Comparison of ENCODE assay signal across 8 cellular contexts in the genomic region with DNA sequence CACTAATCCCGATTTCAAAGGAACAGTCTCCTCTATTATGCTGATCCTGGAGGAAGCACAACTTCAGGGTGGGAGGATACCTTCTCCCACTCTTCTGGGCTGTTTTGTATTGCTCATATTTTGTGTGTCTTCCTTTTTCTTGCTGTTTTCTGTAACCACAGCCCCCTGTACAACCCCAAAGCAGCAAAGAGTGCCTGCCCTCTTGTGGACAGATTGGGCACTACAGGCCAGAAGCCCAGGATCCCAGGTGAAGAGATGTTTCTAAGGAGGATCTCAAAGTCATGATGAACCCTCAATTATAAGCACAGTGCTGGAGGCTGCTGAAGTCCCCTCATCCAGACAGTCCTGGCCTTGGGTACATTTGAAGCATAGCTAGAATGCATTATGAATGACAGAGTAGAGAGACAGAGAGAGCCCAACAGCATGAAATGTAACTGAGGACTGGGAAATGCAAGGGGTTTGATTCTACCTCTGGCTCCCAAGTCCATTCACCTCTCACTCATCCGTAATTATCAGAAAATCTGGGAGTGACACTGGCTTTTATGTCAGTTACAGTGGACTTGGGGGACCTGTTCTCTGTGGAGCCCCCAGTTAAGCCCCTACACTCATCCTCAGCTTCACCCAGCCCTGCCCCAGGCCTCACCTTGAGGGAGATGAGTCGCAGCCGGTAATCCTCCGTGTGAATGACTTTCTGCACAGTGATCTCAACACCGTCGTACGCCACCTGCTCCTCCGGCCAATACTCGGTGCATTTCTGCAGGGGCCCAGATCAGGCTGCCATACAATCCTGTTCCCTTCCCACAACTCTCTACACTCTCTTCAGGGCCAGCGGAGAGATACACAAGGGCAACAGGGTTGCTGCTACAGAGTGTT. TPM values are rescaled to one million over a fixed set of nuclear protein-coding genes. Genes with fewer than 3 reads are reported as not detected.
A peak's percentile ranks its signal among the peaks of the same experiment; 100 is the strongest.
DNase-seq lines count a peak whose midpoint lies in the region; ATAC-seq and TF ChIP-seq lines count a peak whose summit lies in the region.

No MANE protein-coding gene starts in this region.

- no peak overlapping the region for H3K4me2 ChIP-seq in parathyroid adenoma (ENCODE audit: low read length)

- H3K4me3 ChIP-seq in parathyroid adenoma (ENCODE audit: low read depth, low read length) (no peak overlapping the region), aorta (ENCODE audit: low read length in 2 of 2) (no peak overlapping the region)

- H3K4me1 ChIP-seq in parathyroid adenoma (no peaks in the 10 kb centered on the region), aorta (ENCODE audit: control insufficient read depth in 1 of 2, insufficient read depth in 2 of 2, low read length in 2 of 2) (no peaks in the 10 kb centered on the region)

- no peaks in the 10 kb centered on the region for H3K36me3 ChIP-seq in parathyroid adenoma (ENCODE audit: control insufficient read depth, insufficient read depth, low read length)
- no peaks in the 10 kb centered on the region for H3K36me3 ChIP-seq in aorta (ENCODE audit: control insufficient read depth in 1 of 2, insufficient read depth in 2 of 2, low read length in 1 of 2)

- H3K9me3 ChIP-seq in parathyroid adenoma (ENCODE audit: control insufficient read depth, low read length) (no peaks in the 10 kb centered on the region), aorta (ENCODE audit: control insufficient read depth, low read length) (no peaks in the 10 kb centered on the region)

- H3K27me3 ChIP-seq in parathyroid adenoma (ENCODE audit: control insufficient read depth, insufficient read depth, low read length) (no peaks in the 10 kb centered on the region), aorta (ENCODE audit: control insufficient read depth in 1 of 2, insufficient read depth in 2 of 2, low read length in 1 of 2) (no peaks in the 10 kb centered on the region)

- H3K9ac ChIP-seq in parathyroid adenoma = no peak overlapping the region

- peak; percentile 65 for ATAC-seq in HG02885 (IDR thresholded peaks at IDR 0.05; ENCODE audit: poor library complexity, unreplicated experiment)
- ATAC-seq in aorta (ENCODE audit: low FRiP score) = peak; percentile 58

- WGBS in aorta, 2 donors = 73 to 76% methylated on average over 11 of the region's 11 CpGs

- DNase-seq in NCI-H1092 treated with DMSO at 0.1 percent for 48 hours (lab: John Stamatoyannopoulos, UW) (peak; percentile 27), NCI-H1092 (lab: John Stamatoyannopoulos, UW) (no peak), RPMI7951 (ENCODE audit: low read depth) (peak; percentile 25), germinal center (ENCODE audit: low spot score) (peak; percentile 79), aorta (peak; percentile 67 to 82)
- peak; percentile 53 for DNase-seq in activated T-helper 9 cell treated with anti-CD3 and anti-CD28 coated beads, Interleukin-2, amount 50 U/mL, for 16 hours (ENCODE audit: low read depth)

- TF ChIP-seq CTCF in parathyroid adenoma (IDR thresholded peaks at IDR 0.05) = peak; percentile 89

- H3K79me2 ChIP-seq in parathyroid adenoma = no peaks in the 10 kb centered on the region

- intact Hi-C loops in aorta (cut with DNase I) = no loop called here

- H3K27ac ChIP-seq in parathyroid adenoma = no peak overlapping the region
- no peak overlapping the region for H3K27ac ChIP-seq in aorta (ENCODE audit: low read depth in 1 of 2, low read length in 2 of 2)

- H2AFZ ChIP-seq in parathyroid adenoma = peak overlapping the region; percentile 53

RNA-seq across cellular contexts. Expression of a gene that starts 6.2 kb away (rescaled TPM):
- total RNA-seq in RPMI7951 (2014; rRNA removed; shearing (Covaris generic)) = not detected in 2 replicates
- under 1 TPM; 0.30 to 0.58 TPM for total RNA-seq in aorta
- polyA plus RNA-seq in aorta = not detected

RNA-seq across cellular contexts. Expression of a gene that starts 33.6 kb away (rescaled TPM):
- total RNA-seq in RPMI7951 (2014; rRNA removed; shearing (Covaris generic)) = 0.12 and 0.49 TPM in 2 replicates
- 1 to 10 TPM; 4.4 to 8.4 TPM for total RNA-seq in aorta
- 1 to 10 TPM; 1.1 to 2.0 TPM for polyA plus RNA-seq in aorta

RNA-seq across cellular contexts. Expression of a gene that starts 59.4 kb away (rescaled TPM):
- not detected in 2 replicates for total RNA-seq in RPMI7951 (2014; rRNA removed; shearing (Covaris generic))
- total RNA-seq in aorta = 1 to 10 TPM; 1.5 to 2.1 TPM
- polyA plus RNA-seq in aorta = not detected
